In genomic region chr1:25031966-25032667, GRCh38 we compare ENCODE assay signal across 8 cellular contexts.
A peak's percentile ranks its signal among the peaks of the same experiment; 100 is the strongest.
DNase-seq lines count a peak whose midpoint lies in the region; ATAC-seq and TF ChIP-seq lines count a peak whose summit lies in the region.

No MANE protein-coding gene starts in this region.

- no peaks in the 10 kb centered on the region for H3K27me3 ChIP-seq in BLaER1

- H3K36me3 ChIP-seq in BLaER1 = no peaks in the 10 kb centered on the region

- DNase-seq in dermis blood vessel endothelial cell (peak; percentile 43), coronary artery (ENCODE audit: low spot score) (no peak), NCI-H446 treated with DMSO at 0.1 percent for 48 hours (lab: John Stamatoyannopoulos, UW) (no peak)
- DNase-seq in stimulated activated naive CD4-positive, alpha-beta T cell treated with Interleukin-2 at 50 U/mL for 16 hours (lab: John Stamatoyannopoulos, UW) = peak; percentile 51

- H3K4me3 Mint-ChIP-seq in T-helper 1 cell treated with Interleukin-12 subunit alpha and Interleukin-12 subunit beta and Interleukin-4 antibody, amounts not matched to agents 30 μg/mL and 1 μg/mL, for 36 hours = peak overlapping the region; percentile 84

- 0 out of 2 replicates have a peak overlapping the region, but pooled peaks have one; percentile 1 for H3K4me3 ChIP-seq in BLaER1
- H3K4me3 ChIP-seq in coronary artery = no peak overlapping the region

- H4K20me1 ChIP-seq in BLaER1 = no peaks in the 10 kb centered on the region

- H3K4me2 ChIP-seq in BLaER1 = peak overlapping the region; percentile 94

- H3K9me3 Mint-ChIP-seq in T-helper 1 cell treated with Interleukin-12 subunit alpha and Interleukin-12 subunit beta and Interleukin-4 antibody, amounts not matched to agents 30 μg/mL and 1 μg/mL, for 36 hours = no peaks in the 10 kb centered on the region

- H3K9ac ChIP-seq in BLaER1 = peak overlapping the region; percentile 26; the same call in 1 of the 2 replicates

- no peaks in the 10 kb centered on the region for H3K27me3 Mint-ChIP-seq in T-helper 1 cell treated with Interleukin-12 subunit alpha and Interleukin-12 subunit beta and Interleukin-4 antibody, amounts not matched to agents 30 μg/mL and 1 μg/mL, for 36 hours (ENCODE audit: low read depth)

- TF ChIP-seq CTCF in coronary artery (IDR thresholded peaks at IDR 0.05) = no peak

- H3K4me1 ChIP-seq in BLaER1 = peaks cover 91% of the 10 kb centered on the region

- H3K9me3 ChIP-seq in BLaER1 = no peaks in the 10 kb centered on the region

- peaks cover 75% of the 10 kb centered on the region for H3K4me1 Mint-ChIP-seq in T-helper 1 cell treated with Interleukin-12 subunit alpha and Interleukin-12 subunit beta and Interleukin-4 antibody, amounts not matched to agents 30 μg/mL and 1 μg/mL, for 36 hours (ENCODE audit: low read depth)

- H3K36me3 Mint-ChIP-seq in T-helper 1 cell treated with Interleukin-12 subunit alpha and Interleukin-12 subunit beta and Interleukin-4 antibody, amounts not matched to agents 30 μg/mL and 1 μg/mL, for 36 hours (ENCODE audit: low read depth) = peaks cover 1% of the 10 kb centered on the region

- H3K27ac Mint-ChIP-seq in T-helper 1 cell treated with Interleukin-12 subunit alpha and Interleukin-12 subunit beta and Interleukin-4 antibody, amounts not matched to agents 30 μg/mL and 1 μg/mL, for 36 hours = peak overlapping the region; percentile 98

- H3K27ac ChIP-seq in BLaER1 (peak overlapping the region; percentile 61; the same call in 1 of the 2 replicates), coronary artery (no peak overlapping the region)

- ATAC-seq in GM18868 (IDR thresholded peaks at IDR 0.05; ENCODE audit: unreplicated experiment) (peak; percentile 37), HG03196 (IDR thresholded peaks at IDR 0.05; ENCODE audit: unreplicated experiment) (peak; percentile 35)

Comparison
In these comparisons a context has a peak if more than half of its experiments do, and no peak if none do; other contexts are left out.
1. DNase-seq: peak in dermis blood vessel endothelial cell (single experiment) and stimulated activated naive CD4-positive, alpha-beta T cell treated with Interleukin-2 at 50 U/mL for 16 hours (single experiment); none in coronary artery (single experiment) and NCI-H446 treated with DMSO at 0.1 percent for 48 hours (single experiment).